ENCODE assay signal across 2 cellular contexts in the genomic region with DNA sequence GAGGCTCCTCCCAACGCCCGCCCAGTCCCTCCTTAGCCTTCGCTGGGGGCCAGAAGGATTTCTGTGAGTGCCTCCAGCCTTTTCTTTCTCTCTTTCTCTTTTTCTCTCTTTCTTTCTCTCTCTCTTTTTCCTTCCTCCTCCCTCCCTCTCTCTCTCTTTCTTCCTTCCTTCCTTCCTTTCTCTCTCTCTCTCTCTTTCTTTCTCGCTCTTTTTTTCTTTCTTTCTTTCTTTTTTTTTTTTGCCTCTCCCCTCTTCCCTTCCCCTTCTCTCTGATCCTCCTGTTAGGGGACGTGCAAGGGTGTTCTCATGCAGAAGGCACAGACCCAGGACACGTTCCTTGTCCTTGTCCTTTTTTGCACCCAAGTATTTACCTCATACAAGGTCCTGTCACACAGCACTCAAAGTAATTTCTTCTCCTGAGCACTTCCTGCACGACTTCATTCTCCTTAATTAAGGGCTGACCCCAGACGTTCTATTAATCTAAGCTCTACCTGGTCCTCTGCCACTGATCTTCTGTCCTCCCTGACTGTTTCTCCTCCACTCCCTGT.
A peak's percentile ranks its signal among the peaks of the same experiment; 100 is the strongest.
TF ChIP-seq lines count a peak whose summit lies in the region.

No MANE protein-coding gene starts in this region.

TF ChIP-seq in HCT116, 20 proteins besides CTCF, POLR2A, EP300 and RAD21:
- no peak for TF ChIP-seq ZFX (IDR thresholded peaks at IDR 0.05)
- peak; percentile 53; the same call in 1 of the 2 replicates for TF ChIP-seq SIN3A (IDR thresholded peaks at IDR 0.05; ENCODE audit: low read depth)

TF ChIP-seq in GM12878, 131 proteins besides CTCF, POLR2A, EP300 and RAD21:
- TF ChIP-seq YBX1 (IDR thresholded peaks at IDR 0.05) (0 out of 2 replicates have a peak, but pooled peaks have one; percentile 34), CBX5 (IDR thresholded peaks at IDR 0.05; ENCODE audit: low read depth) (no peak), ZNF622 (IDR thresholded peaks at IDR 0.05) (no peak), NBN (IDR thresholded peaks at IDR 0.05) (0 out of 2 replicates have a peak, but pooled peaks have one; percentile 37)
